20 cellular contexts compared by ENCODE assay signal in the genomic region with DNA sequence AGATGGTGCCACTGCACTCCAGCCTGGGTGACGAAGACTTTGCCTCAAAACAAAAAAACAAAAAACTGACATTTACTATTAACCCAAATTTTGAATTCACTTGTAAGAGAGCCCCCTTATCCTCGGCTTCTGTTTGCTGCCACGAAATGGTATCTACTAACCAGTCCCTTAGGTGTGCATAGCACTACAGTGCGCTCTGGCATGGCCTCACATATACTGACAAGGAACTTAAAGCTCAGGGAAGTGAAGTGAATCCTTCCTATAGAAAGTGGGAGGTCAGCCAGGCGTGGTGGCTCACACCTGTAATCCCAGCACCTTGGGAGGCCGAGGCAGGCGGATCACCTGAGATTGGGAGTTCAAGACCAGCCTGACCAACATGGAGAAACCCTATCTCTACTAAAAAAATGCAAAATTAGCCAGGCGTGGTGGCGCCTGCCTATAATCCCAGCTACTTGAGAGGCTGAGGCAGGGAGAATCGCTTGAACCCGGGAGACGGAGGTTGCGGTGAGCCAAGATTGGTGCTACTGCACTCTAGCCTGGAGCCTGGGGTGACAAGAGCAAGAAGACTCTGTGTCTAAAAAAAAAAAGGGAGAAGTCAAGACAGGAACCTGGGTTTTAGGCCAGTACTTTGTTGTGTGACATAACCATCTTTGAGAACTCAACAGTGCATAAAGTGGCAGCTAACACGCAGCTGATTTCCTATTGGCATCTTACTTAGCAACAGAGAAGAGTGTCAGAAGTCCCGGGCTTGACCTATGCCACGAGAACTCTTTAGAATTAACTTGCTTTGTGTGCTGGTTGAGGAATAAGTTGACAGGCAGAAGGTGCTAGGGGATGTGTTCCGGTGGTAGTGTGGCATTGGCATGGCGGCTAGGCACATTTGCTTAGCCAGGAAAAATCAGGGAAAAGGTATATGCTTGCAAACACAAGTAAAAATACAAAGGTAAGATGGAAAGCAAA. TPM values are rescaled to one million over a fixed set of nuclear protein-coding genes. Genes with fewer than 3 reads are reported as not detected.
DNase-seq lines count a peak whose midpoint lies in the region; ATAC-seq and TF ChIP-seq lines count a peak whose summit lies in the region.
"Had no signal": no experiment of that assay in that cellular context is flagged by ENCODE, and none has a peak within 500 bp of the region (broad histone marks: within the 10 kb centered on the region; RNA-seq: fewer than 3 reads in every experiment).

No MANE protein-coding gene starts in this region.

- intact Hi-C loops in gastrocnemius medialis (cut with DNase I; ENCODE audit: low total_unique reads) (loop anchor here (10.0 kb wide), 1 partner anchor 1055 kb away; a partner anchor contains a TSS), sigmoid colon (cut with DNase I) (loop anchor here (10.0 kb wide), 1 partner anchor 335 kb away; no protein-coding TSS in a partner anchor)

- no peak overlapping the region for H2AFZ ChIP-seq in GM23338

- no peak for TF ChIP-seq POLR2A in gastrocnemius medialis (IDR thresholded peaks at IDR 0.05)
- TF ChIP-seq POLR2A in sigmoid colon (IDR thresholded peaks at IDR 0.05): no peak

- H3K36me3 Mint-ChIP-seq in GM23338 (ENCODE audit: low read depth): peaks cover 40% of the 10 kb centered on the region
- H3K36me3 Mint-ChIP-seq: natural killer cell treated with Interleukin-12 subunit alpha and Interleukin-12 subunit beta and Interleukin-15 and Interleukin-18, amount 100 ng/mL, for 72 hours had no signal

- peaks cover 21% of the 10 kb centered on the region for H3K4me1 ChIP-seq in GM23338 (ENCODE audit: insufficient read depth)
- H3K4me1 ChIP-seq in adipocyte (ENCODE audit: control insufficient read depth, insufficient read depth, low read length): peaks cover 56% of the 10 kb centered on the region
- H3K4me1 ChIP-seq in gastrocnemius medialis: peaks cover 55 to 72% of the 10 kb centered on the region in 2 donors
- peaks cover 0 to 19% (median 16%) of the 10 kb centered on the region in 4 donors for H3K4me1 ChIP-seq in sigmoid colon

- in situ Hi-C loops in gastrocnemius medialis (cut with MboI; ENCODE audit: low sequenced_read_pairs in 4 of 4): no loop called here

- H3K9me3 ChIP-seq in adipocyte (ENCODE audit: control insufficient read depth, low read length): no peaks in the 10 kb centered on the region
- no peaks in the 10 kb centered on the region for H3K9me3 ChIP-seq in gastrocnemius medialis
- no peaks in the 10 kb centered on the region for H3K9me3 ChIP-seq in MG63
- H3K9me3 ChIP-seq in sigmoid colon: no peaks in the 10 kb centered on the region
- H3K9me3 ChIP-seq: upper lobe of right lung had no signal

- H3K4me1 Mint-ChIP-seq in GM23338: peaks cover 22% of the 10 kb centered on the region
- H3K4me1 Mint-ChIP-seq: activated T-helper 17 cell treated with anti-CD3 and anti-CD28 coated beads, Interleukin-2, amount 50 U/mL, for 72 hours had no signal

- H4K20me1 ChIP-seq in GM23338 (replicated peaks; ENCODE audit: insufficient read depth): peaks cover 12% of the 10 kb centered on the region

- no peak for DNase-seq in GM23338 (ENCODE audit: low spot score)
- DNase-seq in adipocyte (ENCODE audit: low read depth): peak; percentile 5
- DNase-seq in fibroblast of villous mesenchyme (ENCODE audit: low read depth): peak; percentile 30
- no peak for DNase-seq in gastrocnemius medialis
- DNase-seq in NCI-H1694 treated with DMSO at 0.1 percent for 48 hours (lab: John Stamatoyannopoulos, UW): no peak
- DNase-seq in MG63: no peak
- DNase-seq in sigmoid colon: no peak
- DNase-seq: activated CD8-positive, alpha-beta T cell treated with anti-CD3 and anti-CD28 coated beads for 36 hours; activated naive CD4-positive, alpha-beta T cell treated with anti-CD3 and anti-CD28 coated beads, Interleukin-2, amount 50 U/mL, for 16 hours; anterior cingulate cortex; DMS79 treated with DMSO at 0.1 percent for 48 hours; HFFc6; left ventricle myocardium superior; NCI-H146; T-helper 2 cell; upper lobe of right lung had no signal

- H3K27me3 ChIP-seq in GM23338 (ENCODE audit: insufficient read depth): no peaks in the 10 kb centered on the region
- no peaks in the 10 kb centered on the region for H3K27me3 ChIP-seq in adipocyte (replicated peaks; ENCODE audit: control insufficient read depth, insufficient read depth, low read length)
- H3K27me3 ChIP-seq in gastrocnemius medialis: no peaks in the 10 kb centered on the region
- H3K27me3 ChIP-seq in MG63: no peaks in the 10 kb centered on the region
- no peaks in the 10 kb centered on the region for H3K27me3 ChIP-seq in sigmoid colon
- H3K27me3 ChIP-seq: upper lobe of right lung had no signal

- no peaks in the 10 kb centered on the region for H3K9me3 Mint-ChIP-seq in GM23338
- H3K9me3 Mint-ChIP-seq: activated CD8-positive, alpha-beta T cell treated with anti-CD3 and anti-CD28 coated beads for 36 hours; activated T-helper 17 cell treated with anti-CD3 and anti-CD28 coated beads, Interleukin-2, amount 50 U/mL, for 72 hours; CD14-positive monocyte; HFFc6; natural killer cell treated with Interleukin-12 subunit alpha and Interleukin-12 subunit beta and Interleukin-15 and Interleukin-18, amount 100 ng/mL, for 72 hours had no signal

- no peak overlapping the region for H3K4me2 ChIP-seq in GM23338

- H3K27ac Mint-ChIP-seq in GM23338: no peak overlapping the region
- H3K27ac Mint-ChIP-seq: activated CD8-positive, alpha-beta T cell treated with anti-CD3 and anti-CD28 coated beads for 36 hours; activated T-helper 17 cell treated with anti-CD3 and anti-CD28 coated beads, Interleukin-2, amount 50 U/mL, for 72 hours; CD14-positive monocyte; natural killer cell treated with Interleukin-12 subunit alpha and Interleukin-12 subunit beta and Interleukin-15 and Interleukin-18, amount 100 ng/mL, for 72 hours had no signal

- H3K36me3 ChIP-seq in GM23338 (ENCODE audit: insufficient read depth) (peaks cover 29% of the 10 kb centered on the region), adipocyte (ENCODE audit: control insufficient read depth, insufficient read depth, low read length, severe bottlenecking) (peaks cover 54% of the 10 kb centered on the region), gastrocnemius medialis (peaks cover 4 to 23% of the 10 kb centered on the region in 2 donors), MG63 (peaks cover 60% of the 10 kb centered on the region), sigmoid colon (peaks cover 14 to 53% (median 28%) of the 10 kb centered on the region in 4 donors)

- no peaks in the 10 kb centered on the region for H3K27me3 Mint-ChIP-seq in GM23338 (ENCODE audit: insufficient read depth, low read depth, poor library complexity)
- H3K27me3 Mint-ChIP-seq: activated CD8-positive, alpha-beta T cell treated with anti-CD3 and anti-CD28 coated beads for 36 hours; activated T-helper 17 cell treated with anti-CD3 and anti-CD28 coated beads, Interleukin-2, amount 50 U/mL, for 72 hours; natural killer cell treated with Interleukin-12 subunit alpha and Interleukin-12 subunit beta and Interleukin-15 and Interleukin-18, amount 100 ng/mL, for 72 hours had no signal

- TF ChIP-seq CTCF in GM23338 (conservative IDR thresholded peaks at IDR 0.05; ENCODE audit: low read depth in 2 of 2) (no peak), fibroblast of villous mesenchyme (IDR thresholded peaks at IDR 0.05; ENCODE audit: insufficient read depth, low read depth, low read length) (no peak), gastrocnemius medialis (IDR thresholded peaks at IDR 0.05 in 4 of 5, conservative IDR thresholded peaks at IDR 0.05 in 1 of 5) (no peak), sigmoid colon (IDR thresholded peaks at IDR 0.05) (no peak)

- H3K79me2 ChIP-seq in GM23338 (replicated peaks; ENCODE audit: insufficient read depth): peaks cover 25% of the 10 kb centered on the region

- no peak overlapping the region for H3K4me3 ChIP-seq in GM23338
- no peak overlapping the region for H3K4me3 ChIP-seq in adipocyte (ENCODE audit: low read length)
- H3K4me3 ChIP-seq in fibroblast of villous mesenchyme (ENCODE audit: low read depth, low read length): no peak overlapping the region
- no peak overlapping the region for H3K4me3 ChIP-seq in gastrocnemius medialis
- H3K4me3 ChIP-seq in MG63: no peak overlapping the region
- H3K4me3 ChIP-seq in sigmoid colon: no peak overlapping the region
- H3K4me3 ChIP-seq: upper lobe of right lung had no signal

- peak overlapping the region; percentile 81; the same call in 1 of the 2 replicates for H3K27ac ChIP-seq in GM23338 (ENCODE audit: low read depth)
- peak overlapping the region; percentile 76 to 94 (median 88) for H3K27ac ChIP-seq in gastrocnemius medialis
- peak overlapping the region in 1 of 4 donors; percentile 37 for H3K27ac ChIP-seq in sigmoid colon
- H3K27ac ChIP-seq: upper lobe of right lung had no signal

- no peak for TF ChIP-seq EP300 in sigmoid colon (IDR thresholded peaks at IDR 0.05)

- H3K4me3 Mint-ChIP-seq in GM23338: no peak overlapping the region
- H3K4me3 Mint-ChIP-seq: activated CD8-positive, alpha-beta T cell treated with anti-CD3 and anti-CD28 coated beads for 36 hours; activated T-helper 17 cell treated with anti-CD3 and anti-CD28 coated beads, Interleukin-2, amount 50 U/mL, for 72 hours; CD14-positive monocyte; HFFc6; natural killer cell treated with Interleukin-12 subunit alpha and Interleukin-12 subunit beta and Interleukin-15 and Interleukin-18, amount 100 ng/mL, for 72 hours had no signal

- WGBS in sigmoid colon, 2 donors: 95 to 96% methylated on average over 18 of the region's 18 CpGs

- H3K9me2 ChIP-seq in GM23338 (ENCODE audit: insufficient read depth): no peaks in the 10 kb centered on the region

- ATAC-seq in GM23338 (no peak), gastrocnemius medialis (no peak), HG02981 (IDR thresholded peaks at IDR 0.05; ENCODE audit: unreplicated experiment) (no peak)
- ATAC-seq: activated CD8-positive, alpha-beta T cell treated with anti-CD3 and anti-CD28 coated beads for 36 hours; activated T-helper 17 cell treated with anti-CD3 and anti-CD28 coated beads, Interleukin-2, amount 50 U/mL, for 72 hours; left ventricle myocardium superior; natural killer cell treated with Interleukin-12 subunit alpha and Interleukin-12 subunit beta and Interleukin-15 and Interleukin-18, amount 100 ng/mL, for 72 hours; upper lobe of right lung had no signal

- peaks cover 16% of the 10 kb centered on the region for H3F3A ChIP-seq in GM23338 (replicated peaks; ENCODE audit: low read depth)

- peak overlapping the region; percentile 57 for H3K9ac ChIP-seq in adipocyte (ENCODE audit: low read length)

RNA-seq across cellular contexts. Expression of a gene that starts 16.8 kb away (rescaled TPM):
- total RNA-seq in GM23338 (2014; rRNA removed; shearing (Covaris generic)): 51.3 and 59.8 TPM in 2 replicates
- polyA plus RNA-seq in GM23338 (2016; fragmentation: Nextera tagmentation; extraction: Ambion mirVana) (19.7 and 22.9 TPM in 2 replicates), sigmoid colon (10 to 100 TPM; 28.4 to 45.3 (median 28.8) TPM)
- total RNA-seq in fibroblast of villous mesenchyme (34.8 and 70.4 TPM in 2 replicates), gastrocnemius medialis (100 to 1,000 TPM; 184 to 644 (median 448) TPM), sigmoid colon (100 to 1,000 TPM in 2 of 4 donors, 10 to 100 TPM in 2; 81.1 to 131 (median 101) TPM)
- total RNA-seq in MG63 (2014; rRNA removed; shearing (Covaris generic); ENCODE audit: low replicate concordance): 66.9 and 104 TPM in 2 replicates

RNA-seq across cellular contexts. Expression of a gene that starts 47.8 kb away (rescaled TPM):
- total RNA-seq in GM23338 (2014; rRNA removed; shearing (Covaris generic)): 178 and 184 TPM in 2 replicates
- 592 and 679 TPM in 2 replicates for polyA plus RNA-seq in GM23338 (2016; fragmentation: Nextera tagmentation; extraction: Ambion mirVana)
- total RNA-seq in fibroblast of villous mesenchyme: 172 and 198 TPM in 2 replicates
- total RNA-seq in gastrocnemius medialis: 100 to 1,000 TPM; 291 to 370 (median 332) TPM
- 398 and 501 TPM in 2 replicates for total RNA-seq in MG63 (2014; rRNA removed; shearing (Covaris generic); ENCODE audit: low replicate concordance)
- 100 to 1,000 TPM; 176 to 252 (median 222) TPM for total RNA-seq in sigmoid colon
- polyA plus RNA-seq in sigmoid colon: 100 to 1,000 TPM; 243 to 270 (median 243) TPM

Comparison
In these comparisons a context has a peak if more than half of its experiments do, and no peak if none do; other contexts are left out.
1. DNase-seq: peak in adipocyte (single experiment) and fibroblast of villous mesenchyme (single experiment); none in GM23338 (single experiment), gastrocnemius medialis (0 of 2), NCI-H1694 treated with DMSO at 0.1 percent for 48 hours (single experiment), MG63 (single experiment) and sigmoid colon (single experiment).